Comparison of ENCODE assay signal across 8 cellular contexts in genomic region chr5:172897691-172898512, GRCh38.
DNase-seq lines count a peak whose midpoint lies in the region; ATAC-seq and TF ChIP-seq lines count a peak whose summit lies in the region.

No MANE protein-coding gene starts in this region.

- no peak for DNase-seq in Caco-2
- peak; percentile 90 to 91 for DNase-seq in SW 1271 (lab: John Stamatoyannopoulos, UW)
- peak; percentile 96 for DNase-seq in fibroblast of mammary gland (ENCODE audit: low read depth)
- no peak for DNase-seq in prostate gland (ENCODE audit: low spot score)
- no peak for DNase-seq in NCI-H187 (lab: John Stamatoyannopoulos, UW)
- DNase-seq in stimulated activated CD4-positive, alpha-beta T cell treated with anti-CD3 and anti-CD28 coated beads, Interleukin-4, amount 100 ng/mL, for 4 hours, result no peak
- DNase-seq in stimulated activated CD4-positive, alpha-beta T cell treated with anti-CD3 and anti-CD28 coated beads, Interleukin-4, amount 100 ng/mL, for 24 hours, result no peak

- H3K27me3 ChIP-seq in Caco-2 (replicated peaks; ENCODE audit: control insufficient read depth, insufficient read depth, low read length), result no peaks in the 10 kb centered on the region
- no peaks in the 10 kb centered on the region for H3K27me3 ChIP-seq in prostate gland (replicated peaks; ENCODE audit: insufficient read depth)

- no peaks in the 10 kb centered on the region for H3K9me3 Mint-ChIP-seq in Caco-2 (ENCODE audit: unreplicated experiment)

- TF ChIP-seq CTCF in Caco-2 (IDR thresholded peaks at IDR 0.05; ENCODE audit: insufficient read depth in 1 of 2, low read depth in 1 of 2, low read length in 1 of 2, severe bottlenecking in 1 of 2, unreplicated experiment in 1 of 2) (no peak), fibroblast of mammary gland (conservative IDR thresholded peaks at IDR 0.05; ENCODE audit: control insufficient read depth, insufficient read depth, low read depth, low read length) (no peak), prostate gland (IDR thresholded peaks at IDR 0.05) (no peak)

- TSS peak; percentile 10 for BruUV-seq in Caco-2 (replicated peaks; lab: Mats Ljungman, UMichigan)

- peak overlapping the region; percentile 95 to 96 for H3K27ac ChIP-seq in prostate gland

- H3K36me3 ChIP-seq in Caco-2 (ENCODE audit: control insufficient read depth, insufficient read depth, low read length) (peaks cover 2% of the 10 kb centered on the region), prostate gland (no peaks in the 10 kb centered on the region)

- no peak overlapping the region for H3K4me3 Mint-ChIP-seq in Caco-2 (ENCODE audit: unreplicated experiment)

- WGBS in prostate gland, result 54% methylated on average over 14 of the region's 14 CpGs

- H3K4me1 ChIP-seq in Caco-2, result peaks cover 40% of the 10 kb centered on the region
- H3K4me1 ChIP-seq in prostate gland (replicated peaks), result peaks cover 13% of the 10 kb centered on the region

- peaks cover 59% of the 10 kb centered on the region for H3K36me3 Mint-ChIP-seq in Caco-2 (ENCODE audit: insufficient read depth, unreplicated experiment)

- H3K4me1 Mint-ChIP-seq in Caco-2 (ENCODE audit: low read depth, unreplicated experiment), result peaks cover 30% of the 10 kb centered on the region

- no peak for TF ChIP-seq POLR2A in prostate gland (IDR thresholded peaks at IDR 0.05)

- CTCF ChIA-PET in Caco-2 (lab: Charles Lee), result no interaction called here

- H3K27me3 Mint-ChIP-seq in Caco-2 (ENCODE audit: insufficient read depth, unreplicated experiment), result no peaks in the 10 kb centered on the region

- H3K9me3 ChIP-seq in Caco-2 (no peaks in the 10 kb centered on the region), prostate gland (no peaks in the 10 kb centered on the region)

- POLR2A ChIA-PET in Caco-2 (lab: Charles Lee), result no interaction called here

- no peak for ATAC-seq in GM21528 (IDR thresholded peaks at IDR 0.05; ENCODE audit: low FRiP score, unreplicated experiment)

- H3K4me3 ChIP-seq in Caco-2 (ENCODE audit: low read depth, low read length) (no peak overlapping the region), fibroblast of mammary gland (ENCODE audit: control insufficient read depth, low read depth, low read length) (no peak overlapping the region), prostate gland (no peak overlapping the region)

- peak overlapping the region; percentile 79 for H3K27ac Mint-ChIP-seq in Caco-2 (ENCODE audit: unreplicated experiment)

- intact Hi-C loops in Caco-2 (cut with micrococcal nuclease; ENCODE audit: unreplicated experiment), result no loop called here
- intact Hi-C loops in prostate gland (cut with DNase I), result no loop called here

Comparison
In these comparisons a context has a peak if more than half of its experiments do, and no peak if none do; other contexts are left out.
1. DNase-seq: peak in SW 1271 (2 of 2) and fibroblast of mammary gland (single experiment); none in Caco-2 (0 of 2), prostate gland (single experiment), NCI-H187 (0 of 2), stimulated activated CD4-positive, alpha-beta T cell treated with anti-CD3 and anti-CD28 coated beads, Interleukin-4, amount 100 ng/mL, for 4 hours (0 of 2) and stimulated activated CD4-positive, alpha-beta T cell treated with anti-CD3 and anti-CD28 coated beads, Interleukin-4, amount 100 ng/mL, for 24 hours (single experiment).